Comparison of ENCODE assay signal across 11 cellular contexts in genomic region chr12:21942377-21942703, GRCh38. TPM values are rescaled to one million over a fixed set of nuclear protein-coding genes. Genes with fewer than 3 reads are reported as not detected.
DNase-seq lines count a peak whose midpoint lies in the region; ATAC-seq and TF ChIP-seq lines count a peak whose summit lies in the region.
"Had no signal": no experiment of that assay in that cellular context is flagged by ENCODE, and none has a peak within 500 bp of the region (broad histone marks: within the 10 kb centered on the region; RNA-seq: fewer than 3 reads in every experiment).

No MANE protein-coding gene starts in this region.

- H3K9ac ChIP-seq in adipocyte (ENCODE audit: low read length) (peak overlapping the region; percentile 87), stomach smooth muscle (ENCODE audit: low read length in 2 of 2) (peak overlapping the region in 1 of 2 donors; percentile 87)

- no peak for TF ChIP-seq CTCF in fibroblast of the aortic adventitia (IDR thresholded peaks at IDR 0.05; ENCODE audit: insufficient read depth, low read length)

- H3K4me1 ChIP-seq in adipocyte (ENCODE audit: control insufficient read depth, insufficient read depth, low read length) = peaks cover 13% of the 10 kb centered on the region
- H3K4me1 ChIP-seq in mesodermal cell (ENCODE audit: control insufficient read depth, insufficient read depth, low read length, poor library complexity, severe bottlenecking) = no peaks in the 10 kb centered on the region
- peaks cover 2% of the 10 kb centered on the region for H3K4me1 ChIP-seq in stomach smooth muscle (ENCODE audit: control insufficient read depth, insufficient read depth, low read length)

- ATAC-seq in GM19351 (IDR thresholded peaks at IDR 0.05; ENCODE audit: unreplicated experiment) (no peak), GM21528 (IDR thresholded peaks at IDR 0.05; ENCODE audit: low FRiP score, unreplicated experiment) (no peak)
- no peak for ATAC-seq in activated CD4-positive, CD25-positive, alpha-beta regulatory T cell treated with anti-CD3 and anti-CD28 coated beads, Interleukin-2, amount 50 U/mL, for 24 hours

- H3K9me3 ChIP-seq in adipocyte (ENCODE audit: control insufficient read depth, low read length) (peaks cover 13% of the 10 kb centered on the region), mesodermal cell (ENCODE audit: control insufficient read depth, low read length) (peaks cover 9% of the 10 kb centered on the region), stomach smooth muscle (ENCODE audit: control insufficient read depth in 2 of 2, low read length in 2 of 2) (peaks cover 0 to 10% of the 10 kb centered on the region in 2 donors)

- H3K27ac ChIP-seq in mesodermal cell (ENCODE audit: low read depth, low read length, severe bottlenecking) (no peak overlapping the region), stomach smooth muscle (ENCODE audit: low read length) (peak overlapping the region; percentile 89)

- H3K4me3 ChIP-seq in adipocyte (ENCODE audit: low read length) (peak overlapping the region; percentile 84), fibroblast of the aortic adventitia (ENCODE audit: low read depth, low read length) (peak overlapping the region; percentile 70), mesodermal cell (ENCODE audit: extremely low read depth, insufficient read depth, low read length, poor library complexity, severe bottlenecking) (peak overlapping the region; percentile 49), stomach smooth muscle (ENCODE audit: low read length in 2 of 2) (peak overlapping the region; percentile 75 to 83)

- H3K27me3 ChIP-seq in adipocyte (replicated peaks; ENCODE audit: control insufficient read depth, insufficient read depth, low read length) (no peaks in the 10 kb centered on the region), stomach smooth muscle (ENCODE audit: control insufficient read depth in 1 of 2, insufficient read depth in 2 of 2, low read length in 2 of 2) (no peaks in the 10 kb centered on the region)

- H3K36me3 ChIP-seq in adipocyte (ENCODE audit: control insufficient read depth, insufficient read depth, low read length, severe bottlenecking) = no peaks in the 10 kb centered on the region
- H3K36me3 ChIP-seq in mesodermal cell (ENCODE audit: control insufficient read depth, insufficient read depth, low read length) = no peaks in the 10 kb centered on the region
- H3K36me3 ChIP-seq in stomach smooth muscle (ENCODE audit: control insufficient read depth in 2 of 2, insufficient read depth in 2 of 2, low read length in 2 of 2) = no peaks in the 10 kb centered on the region

- DNase-seq in adipocyte (ENCODE audit: low read depth) = no peak
- DNase-seq in fibroblast of the aortic adventitia (ENCODE audit: low read depth) = no peak
- no peak for DNase-seq in COLO668 (lab: John Stamatoyannopoulos, UW; ENCODE audit: unreplicated experiment)
- DNase-seq: activated CD4-positive, alpha-beta T cell treated with anti-CD3 and anti-CD28 coated beads for 1 hour; NCI-H526 treated with DMSO at 0.1 percent for 48 hours; stimulated activated CD4-positive, alpha-beta T cell treated with anti-CD3 and anti-CD28 coated beads, Interleukin-1b, Interleukin-23, amount 100 ng/mL, for 48 hours had no signal

- 54 to 56% methylated on average over 9 to 11 of the region's 11 CpGs for WGBS in mesodermal cell (ENCODE audit: insufficient coverage in 2 of 2), 2 experiments

RNA-seq across cellular contexts. Expression of gene ABCC9, which starts 1.1 kb away (rescaled TPM):
- total RNA-seq in fibroblast of the aortic adventitia (ENCODE audit: low replicate concordance) = 20.0 and 20.3 TPM in 2 replicates
- polyA plus RNA-seq in mesodermal cell (2013, experiment 1 of 2) = 0.41 TPM
- 0.35 TPM for polyA plus RNA-seq in mesodermal cell (2013, experiment 2 of 2)
